26 cellular contexts compared by ENCODE assay signal in the genomic region with DNA sequence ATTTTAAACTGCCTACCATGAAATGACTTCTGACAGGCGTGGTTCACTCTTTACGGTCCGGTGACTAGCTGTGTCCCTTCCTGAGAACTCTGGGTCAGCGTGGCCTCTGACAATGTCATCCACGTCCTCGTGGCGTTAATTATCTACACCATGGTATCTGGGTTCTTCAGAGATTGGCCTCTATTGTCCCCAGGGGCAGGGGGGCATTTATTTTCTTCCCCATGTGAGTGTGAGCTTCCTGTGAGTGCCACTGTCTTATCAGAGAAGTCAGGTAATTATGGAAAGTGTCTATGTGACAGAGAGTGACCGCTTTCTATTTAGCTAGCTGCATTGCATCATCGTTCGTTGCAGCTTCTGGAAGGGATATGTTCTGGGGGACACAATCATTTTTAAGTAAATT.
DNase-seq lines count a peak whose midpoint lies in the region; ATAC-seq and TF ChIP-seq lines count a peak whose summit lies in the region.
"Had no signal": no experiment of that assay in that cellular context is flagged by ENCODE, and none has a peak within 500 bp of the region (broad histone marks: within the 10 kb centered on the region; RNA-seq: fewer than 3 reads in every experiment).

No MANE protein-coding gene starts in this region.

- H3K27me3 ChIP-seq in heart left ventricle (no peaks in the 10 kb centered on the region), right lobe of liver (no peaks in the 10 kb centered on the region), SJCRH30 (no peaks in the 10 kb centered on the region)
- H3K27me3 ChIP-seq: body of pancreas, dorsolateral prefrontal cortex, hepatocyte, upper lobe of left lung had no signal

- H3K27ac ChIP-seq in heart left ventricle (peak overlapping the region in 10 of 12 donors; percentile 32 to 78 (median 68)), right lobe of liver (no peak overlapping the region), SJCRH30 (no peak overlapping the region)
- H3K27ac ChIP-seq: body of pancreas, dorsolateral prefrontal cortex, hepatocyte, upper lobe of left lung had no signal

- ATAC-seq in Right ventricle myocardium inferior (peak; percentile 62), heart left ventricle (peak; percentile 71 to 90 (median 83)), right lobe of liver (peak; percentile 40 to 66 (median 49)), HG03442 (IDR thresholded peaks at IDR 0.05; ENCODE audit: unreplicated experiment) (no peak)
- ATAC-seq: body of pancreas; HCT116; stimulated activated effector memory CD8-positive, alpha-beta T cell treated with anti-CD3 and anti-CD28 coated beads, Interleukin-12 subunit alpha, Interleukin-12 subunit beta, amount 100 ng/mL, for 72 hours had no signal

- peaks cover 0 to 6% (median 0%) of the 10 kb centered on the region in 9 donors for H3K36me3 ChIP-seq in heart left ventricle
- no peaks in the 10 kb centered on the region for H3K36me3 ChIP-seq in right lobe of liver
- no peaks in the 10 kb centered on the region for H3K36me3 ChIP-seq in SJCRH30
- H3K36me3 ChIP-seq: upper lobe of left lung had no signal

- peaks cover 0 to 65% (median 42%) of the 10 kb centered on the region in 12 donors for H3K4me1 ChIP-seq in heart left ventricle
- peaks cover 0 to 3% (median 0%) of the 10 kb centered on the region in 4 donors for H3K4me1 ChIP-seq in right lobe of liver
- no peaks in the 10 kb centered on the region for H3K4me1 ChIP-seq in SJCRH30
- H3K4me1 ChIP-seq: body of pancreas, Caco-2, upper lobe of left lung had no signal

- 25 to 36% (median 29%) methylated on average over 7 to 10 of the region's 10 CpGs for WGBS in heart left ventricle, 4 donors
- 39% methylated on average over 9 of the region's 10 CpGs for WGBS in right lobe of liver (ENCODE audit: insufficient coverage, low coverage, low lambda C conversion rate, missing lambda C conversion rate)

- DNase-seq in Right ventricle myocardium inferior (ENCODE audit: missing footprints) (no peak), cardiac septum (ENCODE audit: low spot score) (no peak), heart left ventricle (peak in 4 of 5 donors; percentile 24 to 58 (median 38)), right lobe of liver (no peak), HUDEP-2 (lab: John Stamatoyannopoulos, UW; ENCODE audit: unreplicated experiment in 76 of 76) (no peak), NCI-H69 (lab: John Stamatoyannopoulos, UW) (no peak), SJCRH30 (no peak)
- DNase-seq: activated CD4-positive, alpha-beta memory T cell treated with anti-CD3 and anti-CD28 coated beads, Interleukin-2, amount 10 ng/mL, durations not matched to agents 7 days and 5 days; activated CD8-positive, alpha-beta memory T cell treated with anti-CD3 and anti-CD28 coated beads, Interleukin-2, amount 50 U/mL, for 4 hours; activated naive CD4-positive, alpha-beta T cell treated with anti-CD3 and anti-CD28 coated beads for 36 hours; body of pancreas; Caco-2; cerebellar nuclear complex; dorsolateral prefrontal cortex; GDM1; kidney glomerular epithelial cell; mesenchymal stem cell; NCI-H82; nucleus accumbens; stimulated activated CD4-positive, alpha-beta T cell treated with anti-CD3 and anti-CD28 coated beads, Interleukin-15, amount 100 ng/mL, for 24 hours; substantia nigra; upper lobe of left lung had no signal

- H3K4me3 ChIP-seq in heart left ventricle: peak overlapping the region in 1 of 12 donors; percentile 10
- H3K4me3 ChIP-seq in right lobe of liver: no peak overlapping the region
- H3K4me3 ChIP-seq in SJCRH30: no peak overlapping the region
- H3K4me3 ChIP-seq: body of pancreas, dorsolateral prefrontal cortex, hepatocyte, upper lobe of left lung had no signal

- no peak for TF ChIP-seq CTCF in heart left ventricle (IDR thresholded peaks at IDR 0.05)
- no peak for TF ChIP-seq CTCF in right lobe of liver (IDR thresholded peaks at IDR 0.05)

- intact Hi-C loops in Right ventricle myocardium inferior (cut with DNase I) (no loop called here), cardiac septum (cut with DNase I) (loop anchor here (5.0 kb wide), 1 partner anchor 230 kb away; no protein-coding TSS in a partner anchor), heart left ventricle (cut with DNase I) (no loop called here), right lobe of liver (cut with DNase I) (no loop called here)

- H3K9me3 ChIP-seq in heart left ventricle (no peaks in the 10 kb centered on the region), right lobe of liver (no peaks in the 10 kb centered on the region), SJCRH30 (replicated peaks) (no peaks in the 10 kb centered on the region)
- H3K9me3 ChIP-seq: body of pancreas, Caco-2, upper lobe of left lung had no signal

- TF ChIP-seq POLR2A in heart left ventricle (IDR thresholded peaks at IDR 0.05): no peak
- TF ChIP-seq POLR2A in right lobe of liver (IDR thresholded peaks at IDR 0.05): no peak

Comparison
In these comparisons a context has a peak if more than half of its experiments do, and no peak if none do; other contexts are left out.
1. DNase-seq: peak in heart left ventricle (4 of 5); none in Right ventricle myocardium inferior (single experiment), cardiac septum (single experiment), right lobe of liver (0 of 3), HUDEP-2 (0 of 76), NCI-H69 (single experiment) and SJCRH30 (0 of 2).
2. H3K27ac ChIP-seq: peak in heart left ventricle (10 of 12); none in right lobe of liver (0 of 3) and SJCRH30 (single experiment).